ENCODE assay signal across 21 cellular contexts in genomic region chr15:27574541-27575054, GRCh38.
DNase-seq lines count a peak whose midpoint lies in the region; ATAC-seq and TF ChIP-seq lines count a peak whose summit lies in the region.
"Had no signal": no experiment of that assay in that cellular context is flagged by ENCODE, and none has a peak within 500 bp of the region (broad histone marks: within the 10 kb centered on the region; RNA-seq: fewer than 3 reads in every experiment).

No MANE protein-coding gene starts in this region.

- ATAC-seq in stimulated activated naive CD8-positive, alpha-beta T cell treated with anti-CD3 and anti-CD28 coated beads, Interleukin-15, amount 100 ng/mL, for 72 hours: no peak
- ATAC-seq: CD8-positive, alpha-beta T cell had no signal

- no peaks in the 10 kb centered on the region for H3K27me3 ChIP-seq in testis
- H3K27me3 ChIP-seq: BLaER1 had no signal

- intact Hi-C loops in testis (cut with DNase I; ENCODE audit: low total_unique reads): no loop called here

- WGBS in testis, 2 donors: 64 to 77% methylated on average over 20 of the region's 20 CpGs

- H3K27me3 Mint-ChIP-seq in nephron (ENCODE audit: low read depth): peaks cover 4% of the 10 kb centered on the region
- H3K27me3 Mint-ChIP-seq in stimulated activated naive CD8-positive, alpha-beta T cell treated with anti-CD3 and anti-CD28 coated beads, Interleukin-15, amount 100 ng/mL, for 72 hours: no peaks in the 10 kb centered on the region
- H3K27me3 Mint-ChIP-seq: B cell; CD4-positive, CD25-positive, alpha-beta regulatory T cell had no signal

- no peaks in the 10 kb centered on the region for H3K4me1 ChIP-seq in testis
- H3K4me1 ChIP-seq: BLaER1, Caco-2, HAP-1 had no signal

- TF ChIP-seq CTCF in nephron (IDR thresholded peaks at IDR 0.05; ENCODE audit: unreplicated experiment in 3 of 3): no peak
- TF ChIP-seq CTCF in testis (IDR thresholded peaks at IDR 0.05): no peak

- peak overlapping the region; percentile 3 to 9 for H3K4me3 ChIP-seq in testis
- H3K4me3 ChIP-seq: BLaER1, GM23248, HAP-1 had no signal

- peaks cover 8% of the 10 kb centered on the region for H3K9me3 Mint-ChIP-seq in nephron
- peaks cover 0 to 9% of the 10 kb centered on the region in 2 donors for H3K9me3 Mint-ChIP-seq in stimulated activated naive CD8-positive, alpha-beta T cell treated with anti-CD3 and anti-CD28 coated beads, Interleukin-15, amount 100 ng/mL, for 72 hours

- no peak for TF ChIP-seq POLR2A in testis (IDR thresholded peaks at IDR 0.05)

- no peak overlapping the region for H3K4me3 Mint-ChIP-seq in nephron
- H3K4me3 Mint-ChIP-seq in stimulated activated naive CD8-positive, alpha-beta T cell treated with anti-CD3 and anti-CD28 coated beads, Interleukin-15, amount 100 ng/mL, for 72 hours: no peak overlapping the region
- H3K4me3 Mint-ChIP-seq: B cell; CD4-positive, CD25-positive, alpha-beta regulatory T cell; CD8-positive, alpha-beta T cell; HFFc6 had no signal

- H3K36me3 Mint-ChIP-seq in nephron (ENCODE audit: low read depth): no peaks in the 10 kb centered on the region
- H3K36me3 Mint-ChIP-seq: CD4-positive, CD25-positive, alpha-beta regulatory T cell; CD8-positive, alpha-beta T cell had no signal

- no peaks in the 10 kb centered on the region for H3K9me3 ChIP-seq in testis
- H3K9me3 ChIP-seq: BLaER1, HAP-1 had no signal

- peak overlapping the region in 2 of 3 experiments; percentile 56 to 77 for H3K27ac Mint-ChIP-seq in nephron
- H3K27ac Mint-ChIP-seq in stimulated activated naive CD8-positive, alpha-beta T cell treated with anti-CD3 and anti-CD28 coated beads, Interleukin-15, amount 100 ng/mL, for 72 hours: no peak overlapping the region
- H3K27ac Mint-ChIP-seq: B cell; CD4-positive, CD25-positive, alpha-beta regulatory T cell; CD8-positive, alpha-beta T cell; HFFc6 had no signal

- H3K27ac ChIP-seq in testis: no peak overlapping the region
- H3K27ac ChIP-seq: 22Rv1, BLaER1, C4-2B, GM23248 had no signal

- peak; percentile 7 for DNase-seq in DMS53 (lab: John Stamatoyannopoulos, UW)
- DNase-seq in DMS53 treated with DMSO at 0.1 percent for 48 hours (lab: John Stamatoyannopoulos, UW; ENCODE audit: unreplicated experiment): no peak
- DNase-seq in RPMI8226: peak; percentile 11
- DNase-seq in testis: no peak
- no peak for DNase-seq in stimulated activated naive CD8-positive, alpha-beta T cell treated with anti-CD3 and anti-CD28 coated beads, Interleukin-15, amount 100 ng/mL, for 72 hours
- no peak for DNase-seq in NCI-H1417 (lab: John Stamatoyannopoulos, UW)
- no peak for DNase-seq in midbrain (lab: John Stamatoyannopoulos, UW)
- DNase-seq: Caco-2; CD4-positive, CD25-positive, alpha-beta regulatory T cell; CD8-positive, alpha-beta T cell; DMS153; DMS79 treated with DMSO at 0.1 percent for 48 hours; GF-D8; GM23248; HFFc6 had no signal

- no peaks in the 10 kb centered on the region for H3K36me3 ChIP-seq in testis (ENCODE audit: low read depth, missing control alignments)
- H3K36me3 ChIP-seq: BLaER1, HAP-1 had no signal

- peaks cover 4% of the 10 kb centered on the region for H3K4me1 Mint-ChIP-seq in nephron
- H3K4me1 Mint-ChIP-seq in stimulated activated naive CD8-positive, alpha-beta T cell treated with anti-CD3 and anti-CD28 coated beads, Interleukin-15, amount 100 ng/mL, for 72 hours: no peaks in the 10 kb centered on the region
- H3K4me1 Mint-ChIP-seq: B cell; CD4-positive, CD25-positive, alpha-beta regulatory T cell had no signal

Comparison
In these comparisons a context has a peak if more than half of its experiments do, and no peak if none do; other contexts are left out.
1. DNase-seq: peak in DMS53 (single experiment) and RPMI8226 (single experiment); none in DMS53 treated with DMSO at 0.1 percent for 48 hours (single experiment), testis (single experiment), stimulated activated naive CD8-positive, alpha-beta T cell treated with anti-CD3 and anti-CD28 coated beads, Interleukin-15, amount 100 ng/mL, for 72 hours (0 of 2), NCI-H1417 (0 of 3) and midbrain (single experiment).
2. H3K27ac Mint-ChIP-seq: peak in nephron (2 of 3); none in stimulated activated naive CD8-positive, alpha-beta T cell treated with anti-CD3 and anti-CD28 coated beads, Interleukin-15, amount 100 ng/mL, for 72 hours (0 of 2).